In genomic region chr10:22251751-22252285, GRCh38 we compare ENCODE assay signal across 8 cellular contexts. TPM values are rescaled to one million over a fixed set of nuclear protein-coding genes. Genes with fewer than 3 reads are reported as not detected.
A peak's percentile ranks its signal among the peaks of the same experiment; 100 is the strongest.
DNase-seq lines count a peak whose midpoint lies in the region; ATAC-seq and TF ChIP-seq lines count a peak whose summit lies in the region.

No MANE protein-coding gene starts in this region.

- H3K9me3 ChIP-seq in ES-I3 (ENCODE audit: control insufficient read depth, insufficient read depth, low read length) (no peaks in the 10 kb centered on the region), MG63 (no peaks in the 10 kb centered on the region), left lung (no peaks in the 10 kb centered on the region)

- H3K4me1 ChIP-seq in ES-I3 (ENCODE audit: insufficient read depth, low read length) (no peaks in the 10 kb centered on the region), left lung (peaks cover 0 to 34% of the 10 kb centered on the region in 2 donors)

- peak overlapping the region; percentile 87 for H3K9ac ChIP-seq in ES-I3 (ENCODE audit: low read depth, low read length)

- DNase-seq in GOT3 (lab: John Stamatoyannopoulos, UW) (peak; percentile 5), MG63 (peak; percentile 47), coronary artery (ENCODE audit: low spot score) (peak; percentile 77), left lung (peak; percentile 81 to 88), cortex of kidney (lab: John Stamatoyannopoulos, UW) (no peak)
- peak; percentile 63 for DNase-seq in activated CD4-positive, CD25-positive, alpha-beta regulatory T cell treated with anti-CD3 and anti-CD28 coated beads, Interleukin-2, amount 50 U/mL, for 72 hours
- DNase-seq in stimulated activated CD4-positive, alpha-beta T cell treated with anti-CD3 and anti-CD28 coated beads, Interleukin-2, amount 100 ng/mL, for 48 hours = peak; percentile 52 to 54

- TF ChIP-seq CTCF in coronary artery (IDR thresholded peaks at IDR 0.05) (no peak), left lung (IDR thresholded peaks at IDR 0.05) (no peak)

- H3K27ac ChIP-seq in coronary artery (peak overlapping the region; percentile 90 to 92), left lung (peak overlapping the region; percentile 94 to 95)

- H3K36me3 ChIP-seq in ES-I3 (ENCODE audit: insufficient read depth, low read length) (no peaks in the 10 kb centered on the region), MG63 (no peaks in the 10 kb centered on the region), left lung (no peaks in the 10 kb centered on the region)

- intact Hi-C loops in left lung (cut with DNase I) = loop anchor here in 1 of 2 donors (10.0 kb wide), 1 partner anchor 73 kb away; the partner anchor contains the start of gene BMI1

- H3K4me3 ChIP-seq in MG63 = peak overlapping the region; percentile 46
- peak overlapping the region; percentile 76 for H3K4me3 ChIP-seq in coronary artery
- peak overlapping the region; percentile 60 to 79 for H3K4me3 ChIP-seq in left lung

- ATAC-seq in left lung = peak; percentile 71

- H3K27me3 ChIP-seq in MG63 = peaks cover 8% of the 10 kb centered on the region
- H3K27me3 ChIP-seq in left lung = peaks cover 5 to 28% of the 10 kb centered on the region in 2 donors

RNA-seq across cellular contexts. Expression of gene EBLN1, which starts 34.0 kb away (rescaled TPM):
- not detected in 2 replicates for total RNA-seq in MG63 (2014; rRNA removed; shearing (Covaris generic); ENCODE audit: low replicate concordance)
- total RNA-seq in left lung = not detected
